In genomic region chr1:78035121-78035520, GRCh38 we compare ENCODE assay signal across 1 cellular context.
A peak's percentile ranks its signal among the peaks of the same experiment; 100 is the strongest.
TF ChIP-seq lines count a peak whose summit lies in the region.

No MANE protein-coding gene starts in this region.

TF ChIP-seq in K562, 482 proteins besides CTCF, POLR2A, EP300 and RAD21:
- TF ChIP-seq CEBPG (CRISPR knock-in tag; IDR thresholded peaks at IDR 0.05) (no peak), CEBPG (tag; conservative IDR thresholded peaks at IDR 0.05 in 1 of 2, IDR thresholded peaks at IDR 0.05 in 1 of 2) (peak; percentile 46 to 89), ZNF764 (CRISPR knock-in tag; IDR thresholded peaks at IDR 0.05; ENCODE audit: low read depth) (no peak), CBX5 (IDR thresholded peaks at IDR 0.05; ENCODE audit: borderline replicate concordance, low read depth) (no peak), SAFB (IDR thresholded peaks at IDR 0.05; ENCODE audit: borderline replicate concordance, low read depth, low read length) (no peak), CEBPB (tag; IDR thresholded peaks at IDR 0.05) (peak; percentile 89), POLR2AphosphoS2 (IDR thresholded peaks at IDR 0.05; ENCODE audit: low read length) (no peak)
- TF ChIP-seq, protein P1, sequence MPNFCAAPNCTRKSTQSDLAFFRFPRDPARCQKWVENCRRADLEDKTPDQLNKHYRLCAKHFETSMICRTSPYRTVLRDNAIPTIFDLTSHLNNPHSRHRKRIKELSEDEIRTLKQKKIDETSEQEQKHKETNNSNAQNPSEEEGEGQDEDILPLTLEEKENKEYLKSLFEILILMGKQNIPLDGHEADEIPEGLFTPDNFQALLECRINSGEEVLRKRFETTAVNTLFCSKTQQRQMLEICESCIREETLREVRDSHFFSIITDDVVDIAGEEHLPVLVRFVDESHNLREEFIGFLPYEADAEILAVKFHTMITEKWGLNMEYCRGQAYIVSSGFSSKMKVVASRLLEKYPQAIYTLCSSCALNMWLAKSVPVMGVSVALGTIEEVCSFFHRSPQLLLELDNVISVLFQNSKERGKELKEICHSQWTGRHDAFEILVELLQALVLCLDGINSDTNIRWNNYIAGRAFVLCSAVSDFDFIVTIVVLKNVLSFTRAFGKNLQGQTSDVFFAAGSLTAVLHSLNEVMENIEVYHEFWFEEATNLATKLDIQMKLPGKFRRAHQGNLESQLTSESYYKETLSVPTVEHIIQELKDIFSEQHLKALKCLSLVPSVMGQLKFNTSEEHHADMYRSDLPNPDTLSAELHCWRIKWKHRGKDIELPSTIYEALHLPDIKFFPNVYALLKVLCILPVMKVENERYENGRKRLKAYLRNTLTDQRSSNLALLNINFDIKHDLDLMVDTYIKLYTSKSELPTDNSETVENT (CRISPR knock-in tag; IDR thresholded peaks at IDR 0.05), result no peak
